In genomic region chr10:3260066-3260834, GRCh38 we compare ENCODE assay signal across 17 cellular contexts.
DNase-seq lines count a peak whose midpoint lies in the region; ATAC-seq and TF ChIP-seq lines count a peak whose summit lies in the region.
"Had no signal": no experiment of that assay in that cellular context is flagged by ENCODE, and none has a peak within 500 bp of the region (broad histone marks: within the 10 kb centered on the region; RNA-seq: fewer than 3 reads in every experiment).

No MANE protein-coding gene starts in this region.

- H4K91ac ChIP-seq in mesenchymal stem cell (ENCODE audit: low read length) = peak overlapping the region; percentile 14

- peaks cover 14% of the 10 kb centered on the region for H3K4me1 ChIP-seq in mesenchymal stem cell (ENCODE audit: control insufficient read depth, insufficient read depth, low read depth, low read length)
- H3K4me1 ChIP-seq: BLaER1 had no signal

- H3K4me3 ChIP-seq in brain microvascular endothelial cell (ENCODE audit: low read depth, low read length) (no peak overlapping the region), mesenchymal stem cell (ENCODE audit: insufficient read depth in 1 of 2, low read depth in 1 of 2, low read length in 2 of 2) (no peak overlapping the region)
- H3K4me3 ChIP-seq: BLaER1, GM12878 had no signal

- no peak overlapping the region for H3K9ac ChIP-seq in mesenchymal stem cell (ENCODE audit: low read length)
- H3K9ac ChIP-seq: BLaER1 had no signal

- no peak overlapping the region for H2AK5ac ChIP-seq in mesenchymal stem cell (ENCODE audit: low read length, severe bottlenecking)

- H3K27ac Mint-ChIP-seq in natural killer cell = no peak overlapping the region

- peak overlapping the region in 1 of 2 experiments; percentile 3 for H3K18ac ChIP-seq in mesenchymal stem cell (ENCODE audit: low read depth in 1 of 2, low read length in 2 of 2)

- H3K27ac ChIP-seq in brain microvascular endothelial cell (no peak overlapping the region), mesenchymal stem cell (ENCODE audit: low read length, poor library complexity, severe bottlenecking) (no peak overlapping the region)
- H3K27ac ChIP-seq: 22Rv1, BLaER1, HL-60 had no signal

- H3K27me3 ChIP-seq in brain microvascular endothelial cell (replicated peaks) = no peaks in the 10 kb centered on the region
- peaks cover 0 to 22% of the 10 kb centered on the region in 2 experiments for H3K27me3 ChIP-seq in mesenchymal stem cell (ENCODE audit: control insufficient read depth in 1 of 2, insufficient read depth in 1 of 2, low read length in 2 of 2)

- no peak overlapping the region for H2BK15ac ChIP-seq in mesenchymal stem cell (ENCODE audit: low read depth, poor library complexity, severe bottlenecking)

- H3K4me1 Mint-ChIP-seq in natural killer cell = peaks cover 0 to 4% of the 10 kb centered on the region in 2 donors

- peak; percentile 19 for TF ChIP-seq CTCF in brain microvascular endothelial cell (IDR thresholded peaks at IDR 0.05; ENCODE audit: low read depth, low read length, missing control alignments)
- no peak for TF ChIP-seq CTCF in natural killer cell (IDR thresholded peaks at IDR 0.05)

- ATAC-seq in Right ventricle myocardium inferior (no peak), natural killer cell (no peak)
- ATAC-seq: GM12878 had no signal

- H3K27me3 Mint-ChIP-seq in natural killer cell (ENCODE audit: low read depth in 2 of 2) = peaks cover 9 to 29% of the 10 kb centered on the region in 2 donors

- no peak overlapping the region for H2BK12ac ChIP-seq in mesenchymal stem cell (ENCODE audit: low read length in 2 of 2)

- H3K36me3 Mint-ChIP-seq in natural killer cell = no peaks in the 10 kb centered on the region
- H3K36me3 Mint-ChIP-seq: CD4-positive, CD25-positive, alpha-beta regulatory T cell had no signal

- in situ Hi-C loops in brain microvascular endothelial cell (cut with HindIII; ENCODE audit: low pct_ligation_motif_present, low sequenced_read_pairs) = no loop called here

- H3K9me3 ChIP-seq in mesenchymal stem cell (ENCODE audit: control insufficient read depth, low read length) = no peaks in the 10 kb centered on the region
- H3K9me3 ChIP-seq: BLaER1 had no signal

- H2AFZ ChIP-seq in mesenchymal stem cell (ENCODE audit: low read depth, low read length) = no peak overlapping the region

- WGBS in mesenchymal stem cell = 93% methylated on average over 18 of the region's 18 CpGs

- H3K4me3 Mint-ChIP-seq in natural killer cell = no peak overlapping the region
- H3K4me3 Mint-ChIP-seq: CD4-positive, CD25-positive, alpha-beta regulatory T cell had no signal

- no peak overlapping the region for H4K8ac ChIP-seq in mesenchymal stem cell (ENCODE audit: low read length)

- H2BK120ac ChIP-seq in mesenchymal stem cell (ENCODE audit: low read depth, low read length) = no peak overlapping the region

- no peak overlapping the region for H2BK5ac ChIP-seq in mesenchymal stem cell (ENCODE audit: low read depth, low read length, poor library complexity, severe bottlenecking)

- no peaks in the 10 kb centered on the region for H3K9me3 Mint-ChIP-seq in natural killer cell
- H3K9me3 Mint-ChIP-seq: CD4-positive, CD25-positive, alpha-beta regulatory T cell had no signal

- no peaks in the 10 kb centered on the region for H3K79me1 ChIP-seq in mesenchymal stem cell (replicated peaks; ENCODE audit: low read length, poor library complexity, severe bottlenecking)

- peak; percentile 59 for DNase-seq in cardiac septum (ENCODE audit: low spot score)
- DNase-seq in Right ventricle myocardium inferior (ENCODE audit: missing footprints) = no peak
- DNase-seq in brain microvascular endothelial cell = no peak
- no peak for DNase-seq in mesenchymal stem cell
- no peak for DNase-seq in activated T-cell treated with anti-CD3 and anti-CD28 coated beads, Interleukin-2, amount 50 U/mL, for 48 hours
- DNase-seq in NCI-H2081 (lab: John Stamatoyannopoulos, UW) = no peak
- DNase-seq in natural killer cell = no peak
- DNase-seq in NCI-H1436 treated with DMSO at 0.1 percent for 48 hours (lab: John Stamatoyannopoulos, UW) = no peak
- DNase-seq: AML-193; CD4-positive, CD25-positive, alpha-beta regulatory T cell; DMS 273 treated with DMSO at 0.1 percent for 48 hours; GOT3; HCEC 1CT had no signal

- no peaks in the 10 kb centered on the region for H3K36me3 ChIP-seq in brain microvascular endothelial cell (replicated peaks)
- H3K36me3 ChIP-seq in mesenchymal stem cell (ENCODE audit: control insufficient read depth in 1 of 2, insufficient read depth in 2 of 2, low read depth in 1 of 2, low read length in 2 of 2) = no peaks in the 10 kb centered on the region
- H3K36me3 ChIP-seq: BLaER1 had no signal

- H3K23ac ChIP-seq in mesenchymal stem cell (ENCODE audit: low read length in 2 of 2) = no peak overlapping the region

- H3K4me2 ChIP-seq in mesenchymal stem cell (ENCODE audit: low read length, poor library complexity, severe bottlenecking) = no peak overlapping the region
- H3K4me2 ChIP-seq: BLaER1 had no signal

- H3K4ac ChIP-seq in mesenchymal stem cell (ENCODE audit: low read depth in 1 of 2, low read length in 2 of 2) = no peak overlapping the region

- intact Hi-C loops in cardiac septum (cut with DNase I) = no loop called here
- intact Hi-C loops in Right ventricle myocardium inferior (cut with DNase I) = no loop called here
- intact Hi-C loops in natural killer cell (cut with micrococcal nuclease) = no loop called here

- H3K14ac ChIP-seq in mesenchymal stem cell (ENCODE audit: low read length in 2 of 2) = no peak overlapping the region
